Comparison of ENCODE assay signal across 16 cellular contexts in the genomic region with DNA sequence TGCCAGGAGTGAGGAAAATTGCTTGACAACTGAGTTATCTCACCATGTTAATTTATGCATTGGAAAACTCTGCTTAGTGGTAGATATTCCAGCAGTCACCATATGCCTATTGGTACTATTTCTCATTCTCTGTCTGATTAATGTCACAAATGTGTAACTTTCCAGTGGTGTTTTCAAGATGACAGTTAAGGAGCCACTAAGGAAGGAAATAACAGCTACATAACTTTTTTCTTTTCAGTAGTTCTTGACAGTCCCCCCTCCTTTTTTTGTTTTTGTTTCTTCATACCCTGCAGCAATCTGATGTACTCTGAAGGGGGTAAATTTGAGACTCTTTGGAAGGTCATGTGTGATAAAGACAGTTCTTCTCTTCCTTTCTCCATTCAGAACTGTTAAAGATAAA. TPM values are rescaled to one million over a fixed set of nuclear protein-coding genes. Genes with fewer than 3 reads are reported as not detected.
DNase-seq lines count a peak whose midpoint lies in the region; ATAC-seq and TF ChIP-seq lines count a peak whose summit lies in the region.
"Had no signal": no experiment of that assay in that cellular context is flagged by ENCODE, and none has a peak within 500 bp of the region (broad histone marks: within the 10 kb centered on the region; RNA-seq: fewer than 3 reads in every experiment).

No MANE protein-coding gene starts in this region.

- peaks cover 4% of the 10 kb centered on the region for H3K9me3 Mint-ChIP-seq in CD4-positive, alpha-beta T cell
- H3K9me3 Mint-ChIP-seq in activated T-helper 2 cell treated with anti-CD3 and anti-CD28 coated beads, Interferon-gamma antibody, Interleukin-2, Interleukin-4, amounts not matched to agents 10 μg/mL and 5 μg/mL and 100 μg/mL, durations not matched to agents 14 hours and 24 hours and 36 hours: peaks cover 20% of the 10 kb centered on the region

- H3K27ac Mint-ChIP-seq in CD4-positive, alpha-beta T cell: no peak overlapping the region
- peak overlapping the region; percentile 82 for H3K27ac Mint-ChIP-seq in activated T-helper 2 cell treated with anti-CD3 and anti-CD28 coated beads, Interferon-gamma antibody, Interleukin-2, Interleukin-4, amounts not matched to agents 10 μg/mL and 5 μg/mL and 100 μg/mL, durations not matched to agents 14 hours and 24 hours and 36 hours

- no peak for ATAC-seq in CD4-positive, alpha-beta T cell (ENCODE audit: poor library complexity)
- no peak for ATAC-seq in GM21723 (IDR thresholded peaks at IDR 0.05; ENCODE audit: unreplicated experiment)
- no peak for ATAC-seq in foreskin keratinocyte
- ATAC-seq: body of pancreas, esophagus mucosa had no signal

- no peaks in the 10 kb centered on the region for H3K27me3 ChIP-seq in CD4-positive, alpha-beta T cell (ENCODE audit: control insufficient read depth, insufficient read depth, low read length)
- H3K27me3 ChIP-seq in HL-60 (ENCODE audit: insufficient read depth, poor library complexity, severe bottlenecking) (no peaks in the 10 kb centered on the region), neutrophil (no peaks in the 10 kb centered on the region), foreskin keratinocyte (no peaks in the 10 kb centered on the region)
- H3K27me3 ChIP-seq: body of pancreas, right atrium auricular region, testis had no signal

- POLR2A ChIA-PET in CD4-positive, alpha-beta T cell (lab: Charles Lee): interaction anchor here (1.0 to 6.3 kb wide), 9 partner anchors 10 to 193 kb away, joined by 3 to 249 read pairs (median 13); partner anchors contain the start of gene RASA2

- intact Hi-C loops in CD4-positive, alpha-beta T cell (cut with DNase I, micrococcal nuclease): loop anchor here (1.0 to 2.0 kb wide), 5 partner anchors 7 to 29 kb away; partner anchors contain the start of gene RASA2 (in 1 of the 2)
- intact Hi-C loops in activated T-helper 2 cell treated with anti-CD3 and anti-CD28 coated beads, Interferon-gamma antibody, Interleukin-2, Interleukin-4, amounts not matched to agents 10 μg/mL and 5 μg/mL and 100 μg/mL, durations not matched to agents 14 hours and 24 hours and 36 hours (cut with micrococcal nuclease): loop anchor here (1.0 to 2.0 kb wide), 6 partner anchors 13 to 87 kb away; partner anchors contain the start of gene RASA2

- no peaks in the 10 kb centered on the region for H3K36me3 ChIP-seq in neutrophil
- H3K36me3 ChIP-seq: right atrium auricular region had no signal

- H3K4me1 Mint-ChIP-seq in CD4-positive, alpha-beta T cell (ENCODE audit: low read depth): peaks cover 57% of the 10 kb centered on the region
- peaks cover 57% of the 10 kb centered on the region for H3K4me1 Mint-ChIP-seq in activated T-helper 2 cell treated with anti-CD3 and anti-CD28 coated beads, Interferon-gamma antibody, Interleukin-2, Interleukin-4, amounts not matched to agents 10 μg/mL and 5 μg/mL and 100 μg/mL, durations not matched to agents 14 hours and 24 hours and 36 hours (ENCODE audit: low read depth)

- CTCF ChIA-PET in CD4-positive, alpha-beta T cell (lab: Charles Lee): interaction anchor here (2.0 to 3.9 kb wide), 3 partner anchors 12 to 23 kb away, joined by 6 to 19 read pairs (median 7); partner anchors contain the start of gene RASA2

- H3K4me3 Mint-ChIP-seq in CD4-positive, alpha-beta T cell: peak overlapping the region; percentile 86
- H3K4me3 Mint-ChIP-seq in activated T-helper 2 cell treated with anti-CD3 and anti-CD28 coated beads, Interferon-gamma antibody, Interleukin-2, Interleukin-4, amounts not matched to agents 10 μg/mL and 5 μg/mL and 100 μg/mL, durations not matched to agents 14 hours and 24 hours and 36 hours (ENCODE audit: low read depth): peak overlapping the region; percentile 43

- peak overlapping the region; percentile 77 for H3K27ac ChIP-seq in CD4-positive, alpha-beta T cell (ENCODE audit: low read depth, low read length)
- H3K27ac ChIP-seq in HL-60 (replicated peaks): peak overlapping the region; percentile 76
- H3K27ac ChIP-seq in neutrophil: peak overlapping the region; percentile 93
- no peak overlapping the region for H3K27ac ChIP-seq in foreskin keratinocyte
- H3K27ac ChIP-seq: body of pancreas, C4-2B, right atrium auricular region, testis, VCaP had no signal

- no peak for DNase-seq in CD4-positive, alpha-beta T cell
- no peak for DNase-seq in HL-60 (ENCODE audit: low read depth in 1 of 2, low spot score in 1 of 2)
- no peak for DNase-seq in activated T-helper 2 cell treated with anti-CD3 and anti-CD28 coated beads, Interferon-gamma antibody, Interleukin-2, Interleukin-4, amounts not matched to agents 10 μg/mL and 5 μg/mL and 100 μg/mL, durations not matched to agents 14 hours and 24 hours and 36 hours (ENCODE audit: low spot score)
- no peak for DNase-seq in foreskin keratinocyte
- no peak for DNase-seq in NCI-H526 treated with DMSO at 0.1 percent for 48 hours (lab: John Stamatoyannopoulos, UW)
- DNase-seq: body of pancreas, dermis blood vessel endothelial cell, mesenchymal stem cell, NCI-H748 treated with DMSO at 0.1 percent for 48 hours, testis had no signal

- no peaks in the 10 kb centered on the region for H3K9me3 ChIP-seq in CD4-positive, alpha-beta T cell (ENCODE audit: control insufficient read depth, low read length)
- H3K9me3 ChIP-seq in neutrophil: no peaks in the 10 kb centered on the region
- H3K9me3 ChIP-seq: body of pancreas, right atrium auricular region, testis had no signal

- no peak overlapping the region for H3K4me3 ChIP-seq in HL-60 (replicated peaks; ENCODE audit: insufficient read depth, low read length)
- peak overlapping the region in 1 of 2 experiments; percentile 39 for H3K4me3 ChIP-seq in neutrophil (ENCODE audit: low read depth in 1 of 2, low read length in 1 of 2)
- H3K4me3 ChIP-seq: body of pancreas, right atrium auricular region, testis had no signal

- no peak for TF ChIP-seq CTCF in CD4-positive, alpha-beta T cell (IDR thresholded peaks at IDR 0.05)
- no peak for TF ChIP-seq CTCF in HL-60 (IDR thresholded peaks at IDR 0.05; ENCODE audit: insufficient read depth, low read length)
- TF ChIP-seq CTCF in neutrophil (IDR thresholded peaks at IDR 0.05): no peak
- no peak for TF ChIP-seq CTCF in foreskin keratinocyte (conservative IDR thresholded peaks at IDR 0.05)

- H3K4me1 ChIP-seq in neutrophil (ENCODE audit: control insufficient read depth in 1 of 2, insufficient read depth in 1 of 2, low read depth in 1 of 2, low read length in 1 of 2) (peaks cover 41 to 48% of the 10 kb centered on the region in 2 experiments), foreskin keratinocyte (peaks cover 2% of the 10 kb centered on the region)
- H3K4me1 ChIP-seq: testis had no signal

- peaks cover 36% of the 10 kb centered on the region for H3K36me3 Mint-ChIP-seq in CD4-positive, alpha-beta T cell (ENCODE audit: low read depth)
- peaks cover 49% of the 10 kb centered on the region for H3K36me3 Mint-ChIP-seq in activated T-helper 2 cell treated with anti-CD3 and anti-CD28 coated beads, Interferon-gamma antibody, Interleukin-2, Interleukin-4, amounts not matched to agents 10 μg/mL and 5 μg/mL and 100 μg/mL, durations not matched to agents 14 hours and 24 hours and 36 hours (ENCODE audit: low read depth)

- no peaks in the 10 kb centered on the region for H3K27me3 Mint-ChIP-seq in CD4-positive, alpha-beta T cell
- no peaks in the 10 kb centered on the region for H3K27me3 Mint-ChIP-seq in activated T-helper 2 cell treated with anti-CD3 and anti-CD28 coated beads, Interferon-gamma antibody, Interleukin-2, Interleukin-4, amounts not matched to agents 10 μg/mL and 5 μg/mL and 100 μg/mL, durations not matched to agents 14 hours and 24 hours and 36 hours (ENCODE audit: low read depth)

RNA-seq across cellular contexts. Expression of gene RASA2, which starts 13.1 kb away (rescaled TPM):
- 10 to 100 TPM; 96.1 to 96.4 TPM for total RNA-seq in CD4-positive, alpha-beta T cell
- 30.0 and 34.5 TPM in 2 replicates for total RNA-seq in activated T-helper 2 cell treated with anti-CD3 and anti-CD28 coated beads, Interferon-gamma antibody, Interleukin-2, Interleukin-4, amounts not matched to agents 10 μg/mL and 5 μg/mL and 100 μg/mL, durations not matched to agents 14 hours and 24 hours and 36 hours
- 10.1 and 10.4 TPM in 2 replicates for total RNA-seq in foreskin keratinocyte
- 1.7 and 2.3 TPM in 2 replicates for polyA plus RNA-seq in foreskin keratinocyte
